ENCODE assay signal across 19 cellular contexts in the genomic region with DNA sequence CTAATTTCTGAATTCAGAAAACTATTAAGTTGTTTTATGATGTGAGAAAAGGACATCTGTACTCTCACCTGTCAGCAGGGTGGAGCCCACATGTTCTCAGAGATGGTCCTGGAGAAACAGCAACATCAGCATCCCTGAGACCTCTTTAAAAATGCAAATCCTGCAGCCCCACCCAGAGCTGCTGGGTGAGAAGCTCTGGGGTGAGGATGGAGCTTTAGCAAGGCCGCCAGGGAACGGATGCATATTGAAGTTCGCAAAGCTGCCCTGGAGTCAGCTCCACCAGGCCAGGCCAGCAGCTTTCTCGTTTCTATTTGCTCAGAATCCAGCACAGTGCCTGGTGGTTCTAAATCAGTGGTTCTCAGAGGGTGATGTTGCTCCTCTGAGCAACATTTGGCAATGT. TPM values are rescaled to one million over a fixed set of nuclear protein-coding genes. Genes with fewer than 3 reads are reported as not detected.
A peak's percentile ranks its signal among the peaks of the same experiment; 100 is the strongest.
DNase-seq lines count a peak whose midpoint lies in the region; ATAC-seq lines count a peak whose summit lies in the region.
"Had no signal": no experiment of that assay in that cellular context is flagged by ENCODE, and none has a peak within 500 bp of the region (broad histone marks: within the 10 kb centered on the region; RNA-seq: fewer than 3 reads in every experiment).

No MANE protein-coding gene starts in this region.

- POLR2A ChIA-PET in activated CD4-positive, alpha-beta memory T cell treated with anti-CD3 and anti-CD28 coated beads, Interleukin-2, amount 10 ng/mL, durations not matched to agents 7 days and 5 days (lab: Charles Lee), result interaction anchor here (0.8 to 7.3 kb wide), 27 partner anchors 8 to 554 kb away, joined by 3 to 186 read pairs (median 9); a partner anchor contains a TSS

- CTCF ChIA-PET in activated CD4-positive, alpha-beta memory T cell treated with anti-CD3 and anti-CD28 coated beads, Interleukin-2, amount 10 ng/mL, durations not matched to agents 7 days and 5 days (lab: Charles Lee), result interaction anchor here (0.9 to 4.4 kb wide), 14 partner anchors 11 to 135 kb away, joined by 3 to 40 read pairs (median 7); a partner anchor contains a TSS

- peak overlapping the region; percentile 73 for H3K27ac ChIP-seq in effector memory CD4-positive, alpha-beta T cell (ENCODE audit: insufficient read depth, low read length, poor library complexity, severe bottlenecking)
- H3K27ac ChIP-seq: neutrophil, testis, vagina, WERI-Rb-1 had no signal

- peak overlapping the region; percentile 85 for H3K27ac Mint-ChIP-seq in stimulated activated naive CD8-positive, alpha-beta T cell treated with anti-CD3 and anti-CD28 coated beads, Interleukin-15, Interleukin-2, amounts not matched to agents 100 ng/mL and 50 ng/mL, for 24 hours
- H3K27ac Mint-ChIP-seq in activated CD4-positive, alpha-beta memory T cell treated with anti-CD3 and anti-CD28 coated beads, Interleukin-2, amount 10 ng/mL, durations not matched to agents 7 days and 5 days, result peak overlapping the region; percentile 99
- H3K27ac Mint-ChIP-seq: CD14-positive monocyte had no signal

- peaks cover 83% of the 10 kb centered on the region for H3K4me1 Mint-ChIP-seq in stimulated activated naive CD8-positive, alpha-beta T cell treated with anti-CD3 and anti-CD28 coated beads, Interleukin-15, Interleukin-2, amounts not matched to agents 100 ng/mL and 50 ng/mL, for 24 hours (ENCODE audit: low read depth)
- peaks cover 83% of the 10 kb centered on the region for H3K4me1 Mint-ChIP-seq in activated CD4-positive, alpha-beta memory T cell treated with anti-CD3 and anti-CD28 coated beads, Interleukin-2, amount 10 ng/mL, durations not matched to agents 7 days and 5 days
- H3K4me1 Mint-ChIP-seq: CD14-positive monocyte had no signal

- H3K27me3 ChIP-seq in effector memory CD4-positive, alpha-beta T cell (replicated peaks; ENCODE audit: control insufficient read depth, insufficient read depth, low read length, poor library complexity, severe bottlenecking), result no peaks in the 10 kb centered on the region
- H3K27me3 ChIP-seq: esophagus squamous epithelium, neutrophil, testis, vagina had no signal

- H3K4me3 Mint-ChIP-seq in stimulated activated naive CD8-positive, alpha-beta T cell treated with anti-CD3 and anti-CD28 coated beads, Interleukin-15, Interleukin-2, amounts not matched to agents 100 ng/mL and 50 ng/mL, for 24 hours, result peak overlapping the region; percentile 77
- peak overlapping the region; percentile 78 for H3K4me3 Mint-ChIP-seq in activated CD4-positive, alpha-beta memory T cell treated with anti-CD3 and anti-CD28 coated beads, Interleukin-2, amount 10 ng/mL, durations not matched to agents 7 days and 5 days

- H3K4me3 ChIP-seq in effector memory CD4-positive, alpha-beta T cell (ENCODE audit: insufficient read depth, low read depth, low read length, poor library complexity, severe bottlenecking), result no peak overlapping the region
- H3K4me3 ChIP-seq: esophagus squamous epithelium, vagina had no signal

- H3K36me3 Mint-ChIP-seq in stimulated activated naive CD8-positive, alpha-beta T cell treated with anti-CD3 and anti-CD28 coated beads, Interleukin-15, Interleukin-2, amounts not matched to agents 100 ng/mL and 50 ng/mL, for 24 hours (ENCODE audit: low read depth), result peaks cover 29% of the 10 kb centered on the region
- peaks cover 65% of the 10 kb centered on the region for H3K36me3 Mint-ChIP-seq in activated CD4-positive, alpha-beta memory T cell treated with anti-CD3 and anti-CD28 coated beads, Interleukin-2, amount 10 ng/mL, durations not matched to agents 7 days and 5 days (ENCODE audit: low read depth)
- H3K36me3 Mint-ChIP-seq: CD14-positive monocyte had no signal

- DNase-seq in stimulated activated naive CD8-positive, alpha-beta T cell treated with anti-CD3 and anti-CD28 coated beads, Interleukin-15, Interleukin-2, amounts not matched to agents 100 U/mL and 50 U/mL, for 24 hours, result no peak
- peak; percentile 38 for DNase-seq in activated CD4-positive, alpha-beta memory T cell treated with anti-CD3 and anti-CD28 coated beads, Interleukin-2, amount 10 ng/mL, durations not matched to agents 7 days and 5 days
- no peak for DNase-seq in effector memory CD4-positive, alpha-beta T cell
- DNase-seq: DMS153, esophagus squamous epithelium, kidney glomerular epithelial cell, NCI-H1436, NCI-H510A treated with DMSO at 0.1 percent for 48 hours, WERI-Rb-1 had no signal

- H3K36me3 ChIP-seq in effector memory CD4-positive, alpha-beta T cell (ENCODE audit: control insufficient read depth, insufficient read depth, low read length), result peaks cover 7% of the 10 kb centered on the region
- H3K36me3 ChIP-seq: esophagus squamous epithelium, neutrophil, vagina, WERI-Rb-1 had no signal

- no peaks in the 10 kb centered on the region for H3K9me3 ChIP-seq in effector memory CD4-positive, alpha-beta T cell (ENCODE audit: control insufficient read depth, low read length)
- H3K9me3 ChIP-seq: esophagus squamous epithelium, neutrophil, testis, vagina had no signal

- H3K27me3 Mint-ChIP-seq in stimulated activated naive CD8-positive, alpha-beta T cell treated with anti-CD3 and anti-CD28 coated beads, Interleukin-15, Interleukin-2, amounts not matched to agents 100 ng/mL and 50 ng/mL, for 24 hours, result no peaks in the 10 kb centered on the region
- H3K27me3 Mint-ChIP-seq in activated CD4-positive, alpha-beta memory T cell treated with anti-CD3 and anti-CD28 coated beads, Interleukin-2, amount 10 ng/mL, durations not matched to agents 7 days and 5 days, result no peaks in the 10 kb centered on the region

- H3K4me1 ChIP-seq in effector memory CD4-positive, alpha-beta T cell (ENCODE audit: control insufficient read depth, insufficient read depth, low read length, poor library complexity, severe bottlenecking), result peaks cover 49% of the 10 kb centered on the region
- H3K4me1 ChIP-seq: testis, vagina had no signal

- ATAC-seq in stimulated activated naive CD8-positive, alpha-beta T cell treated with anti-CD3 and anti-CD28 coated beads, Interleukin-15, Interleukin-2, amounts not matched to agents 100 U/mL and 50 U/mL, for 24 hours, result no peak
- ATAC-seq in GM18909 (IDR thresholded peaks at IDR 0.05; ENCODE audit: poor library complexity, unreplicated experiment) (no peak), HG03520 (IDR thresholded peaks at IDR 0.05; ENCODE audit: unreplicated experiment) (no peak), HG02588 (IDR thresholded peaks at IDR 0.05; ENCODE audit: unreplicated experiment) (no peak)
- ATAC-seq: HCT116 had no signal

- H3K9me3 Mint-ChIP-seq in stimulated activated naive CD8-positive, alpha-beta T cell treated with anti-CD3 and anti-CD28 coated beads, Interleukin-15, Interleukin-2, amounts not matched to agents 100 ng/mL and 50 ng/mL, for 24 hours, result no peaks in the 10 kb centered on the region
- no peaks in the 10 kb centered on the region for H3K9me3 Mint-ChIP-seq in activated CD4-positive, alpha-beta memory T cell treated with anti-CD3 and anti-CD28 coated beads, Interleukin-2, amount 10 ng/mL, durations not matched to agents 7 days and 5 days
- H3K9me3 Mint-ChIP-seq: CD14-positive monocyte had no signal

RNA-seq across cellular contexts. Expression of a gene that starts 49.1 kb away (rescaled TPM):
- total RNA-seq in activated CD4-positive, alpha-beta memory T cell treated with anti-CD3 and anti-CD28 coated beads, Interleukin-2, amount 10 ng/mL, durations not matched to agents 7 days and 5 days, result 10 to 100 TPM; 69.3 to 70.6 TPM
- total RNA-seq: SK-MEL-5 had no signal
